Comparison of ENCODE assay signal across 1 cellular context in the genomic region with DNA sequence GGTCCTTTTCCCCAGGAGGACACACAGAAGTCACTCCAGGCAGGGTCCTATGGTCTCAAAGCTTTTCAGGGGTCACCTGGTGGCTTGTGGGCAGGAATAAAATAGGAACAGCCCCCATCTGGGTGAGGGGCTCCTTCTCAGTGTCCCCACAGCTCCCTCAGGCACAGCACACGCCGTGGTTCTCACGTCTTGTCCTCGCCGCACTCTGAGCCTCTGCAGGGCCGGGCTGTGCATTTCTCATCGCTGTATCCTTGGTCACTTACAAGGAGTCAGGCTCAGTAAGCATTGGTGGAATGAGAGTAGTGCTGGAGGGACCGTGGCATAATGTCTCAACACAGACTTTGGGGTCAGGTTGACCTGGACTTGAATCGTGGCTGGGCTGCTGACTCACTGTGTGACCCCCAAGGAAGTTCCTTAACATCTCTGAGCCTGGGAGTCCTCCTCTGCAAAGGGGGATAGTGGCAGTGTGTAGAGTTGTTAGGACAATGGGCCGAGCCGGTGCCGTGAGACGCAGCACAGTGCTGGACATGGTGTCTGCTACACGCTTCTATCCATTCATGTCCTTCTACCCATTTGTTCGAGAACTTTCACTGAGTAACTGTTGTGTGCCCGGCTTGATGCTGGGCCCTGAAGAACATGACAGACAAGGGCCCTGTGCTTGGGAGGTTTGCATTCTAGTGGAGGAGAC.
TF ChIP-seq lines count a peak whose summit lies in the region.

No MANE protein-coding gene starts in this region.

TF ChIP-seq in K562, 482 proteins besides CTCF, POLR2A, EP300 and RAD21:
- TF ChIP-seq MTF1 (CRISPR knock-in tag; IDR thresholded peaks at IDR 0.05; ENCODE audit: borderline replicate concordance) (no peak), KDM5B (IDR thresholded peaks at IDR 0.05; ENCODE audit: insufficient replicate concordance, low read depth, low read length) (no peak), CHD4 (IDR thresholded peaks at IDR 0.05; ENCODE audit: insufficient read depth, insufficient replicate concordance, low read depth, low read length, poor library complexity, severe bottlenecking) (no peak), CHD1 (IDR thresholded peaks at IDR 0.05; ENCODE audit: low read length) (no peak), POLR3G (IDR thresholded peaks at IDR 0.05; ENCODE audit: extremely low read depth, insufficient read length, insufficient replicate concordance) (no peak), ZFP30 (CRISPR knock-in tag; IDR thresholded peaks at IDR 0.05; ENCODE audit: borderline replicate concordance) (no peak), HDAC8 (tag; IDR thresholded peaks at IDR 0.05) (no peak), TFAM (CRISPR knock-in tag; conservative IDR thresholded peaks at IDR 0.05) (no peak), TEAD2 (tag; IDR thresholded peaks at IDR 0.05) (no peak), ZNF778 (CRISPR knock-in tag; IDR thresholded peaks at IDR 0.05) (no peak), PHF21A (IDR thresholded peaks at IDR 0.05; ENCODE audit: borderline replicate concordance, low read depth) (no peak), MTA1 (IDR thresholded peaks at IDR 0.05; ENCODE audit: borderline replicate concordance) (no peak)
- TF ChIP-seq, protein P1, sequence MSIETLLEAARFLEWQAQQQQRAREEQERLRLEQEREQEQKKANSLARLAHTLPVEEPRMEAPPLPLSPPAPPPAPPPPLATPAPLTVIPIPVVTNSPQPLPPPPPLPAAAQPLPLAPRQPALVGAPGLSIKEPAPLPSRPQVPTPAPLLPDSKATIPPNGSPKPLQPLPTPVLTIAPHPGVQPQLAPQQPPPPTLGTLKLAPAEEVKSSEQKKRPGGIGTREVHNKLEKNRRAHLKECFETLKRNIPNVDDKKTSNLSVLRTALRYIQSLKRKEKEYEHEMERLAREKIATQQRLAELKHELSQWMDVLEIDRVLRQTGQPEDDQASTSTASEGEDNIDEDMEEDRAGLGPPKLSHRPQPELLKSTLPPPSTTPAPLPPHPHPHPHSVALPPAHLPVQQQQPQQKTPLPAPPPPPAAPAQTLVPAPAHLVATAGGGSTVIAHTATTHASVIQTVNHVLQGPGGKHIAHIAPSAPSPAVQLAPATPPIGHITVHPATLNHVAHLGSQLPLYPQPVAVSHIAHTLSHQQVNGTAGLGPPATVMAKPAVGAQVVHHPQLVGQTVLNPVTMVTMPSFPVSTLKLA (conservative IDR thresholded peaks at IDR 0.05), result no peak
- TF ChIP-seq, protein P2, sequence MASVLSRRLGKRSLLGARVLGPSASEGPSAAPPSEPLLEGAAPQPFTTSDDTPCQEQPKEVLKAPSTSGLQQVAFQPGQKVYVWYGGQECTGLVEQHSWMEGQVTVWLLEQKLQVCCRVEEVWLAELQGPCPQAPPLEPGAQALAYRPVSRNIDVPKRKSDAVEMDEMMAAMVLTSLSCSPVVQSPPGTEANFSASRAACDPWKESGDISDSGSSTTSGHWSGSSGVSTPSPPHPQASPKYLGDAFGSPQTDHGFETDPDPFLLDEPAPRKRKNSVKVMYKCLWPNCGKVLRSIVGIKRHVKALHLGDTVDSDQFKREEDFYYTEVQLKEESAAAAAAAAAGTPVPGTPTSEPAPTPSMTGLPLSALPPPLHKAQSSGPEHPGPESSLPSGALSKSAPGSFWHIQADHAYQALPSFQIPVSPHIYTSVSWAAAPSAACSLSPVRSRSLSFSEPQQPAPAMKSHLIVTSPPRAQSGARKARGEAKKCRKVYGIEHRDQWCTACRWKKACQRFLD (CRISPR knock-in tag; IDR thresholded peaks at IDR 0.05), result no peak
- TF ChIP-seq, protein P3, sequence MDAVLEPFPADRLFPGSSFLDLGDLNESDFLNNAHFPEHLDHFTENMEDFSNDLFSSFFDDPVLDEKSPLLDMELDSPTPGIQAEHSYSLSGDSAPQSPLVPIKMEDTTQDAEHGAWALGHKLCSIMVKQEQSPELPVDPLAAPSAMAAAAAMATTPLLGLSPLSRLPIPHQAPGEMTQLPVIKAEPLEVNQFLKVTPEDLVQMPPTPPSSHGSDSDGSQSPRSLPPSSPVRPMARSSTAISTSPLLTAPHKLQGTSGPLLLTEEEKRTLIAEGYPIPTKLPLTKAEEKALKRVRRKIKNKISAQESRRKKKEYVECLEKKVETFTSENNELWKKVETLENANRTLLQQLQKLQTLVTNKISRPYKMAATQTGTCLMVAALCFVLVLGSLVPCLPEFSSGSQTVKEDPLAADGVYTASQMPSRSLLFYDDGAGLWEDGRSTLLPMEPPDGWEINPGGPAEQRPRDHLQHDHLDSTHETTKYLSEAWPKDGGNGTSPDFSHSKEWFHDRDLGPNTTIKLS (IDR thresholded peaks at IDR 0.05; ENCODE audit: borderline replicate concordance, low read depth), result no peak
- TF ChIP-seq, protein P4, sequence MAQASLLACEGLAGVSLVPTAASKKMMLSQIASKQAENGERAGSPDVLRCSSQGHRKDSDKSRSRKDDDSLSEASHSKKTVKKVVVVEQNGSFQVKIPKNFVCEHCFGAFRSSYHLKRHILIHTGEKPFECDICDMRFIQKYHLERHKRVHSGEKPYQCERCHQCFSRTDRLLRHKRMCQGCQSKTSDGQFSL (CRISPR knock-in tag; IDR thresholded peaks at IDR 0.05), result no peak
- TF ChIP-seq, protein P4 (tag; IDR thresholded peaks at IDR 0.05), result no peak
